Comparison of ENCODE assay signal across 1 cellular context in the genomic region with DNA sequence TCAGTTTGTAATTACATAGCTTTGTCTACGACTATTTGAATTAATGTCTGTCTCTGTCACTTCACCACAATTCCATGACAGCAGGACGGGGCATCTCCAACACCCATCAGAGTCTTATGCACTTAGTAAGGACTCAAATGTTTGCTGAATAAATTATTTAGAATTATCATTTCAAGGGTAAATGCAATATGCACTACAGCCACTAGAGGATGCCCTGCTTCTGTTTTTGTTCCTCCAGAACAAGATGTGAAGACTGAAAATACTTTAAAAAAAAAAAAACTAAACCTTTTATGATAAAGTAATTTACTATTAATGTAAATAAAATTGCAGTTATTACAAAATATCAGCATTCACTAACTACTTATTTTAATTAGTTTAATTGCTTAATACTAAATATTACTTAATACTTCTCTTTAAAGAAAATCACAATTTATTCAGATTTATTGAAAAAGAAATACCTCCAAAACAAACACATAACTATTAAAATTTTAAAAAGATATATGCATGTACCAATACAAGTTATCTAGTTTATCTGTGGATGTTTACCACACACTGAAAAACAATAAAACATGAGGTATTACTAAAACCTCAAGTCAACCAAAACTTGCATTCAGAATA.
TF ChIP-seq lines count a peak whose summit lies in the region.

No MANE protein-coding gene starts in this region.

TF ChIP-seq in WTC11, 78 proteins besides CTCF, POLR2A, EP300 and RAD21 (continued from another document):
- TF ChIP-seq TEAD4 (CRISPR knock-in tag; IDR thresholded peaks at IDR 0.05) (no peak), IRF2 (CRISPR knock-in tag; IDR thresholded peaks at IDR 0.05; ENCODE audit: borderline replicate concordance, low read depth) (no peak), NFE2L1 (CRISPR knock-in tag; IDR thresholded peaks at IDR 0.05) (no peak), HMGA2 (CRISPR knock-in tag; IDR thresholded peaks at IDR 0.05) (no peak), CREB1 (CRISPR knock-in tag; IDR thresholded peaks at IDR 0.05) (no peak), EMX1 (CRISPR knock-in tag; IDR thresholded peaks at IDR 0.05) (no peak)
- TF ChIP-seq, protein P1, sequence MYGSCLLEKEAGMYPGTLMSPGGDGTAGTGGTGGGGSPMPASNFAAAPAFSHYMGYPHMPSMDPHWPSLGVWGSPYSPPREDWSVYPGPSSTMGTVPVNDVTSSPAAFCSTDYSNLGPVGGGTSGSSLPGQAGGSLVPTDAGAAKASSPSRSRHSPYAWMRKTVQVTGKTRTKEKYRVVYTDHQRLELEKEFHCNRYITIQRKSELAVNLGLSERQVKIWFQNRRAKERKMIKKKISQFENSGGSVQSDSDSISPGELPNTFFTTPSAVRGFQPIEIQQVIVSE (CRISPR knock-in tag; IDR thresholded peaks at IDR 0.05; ENCODE audit: borderline replicate concordance): no peak
- TF ChIP-seq, protein P2, sequence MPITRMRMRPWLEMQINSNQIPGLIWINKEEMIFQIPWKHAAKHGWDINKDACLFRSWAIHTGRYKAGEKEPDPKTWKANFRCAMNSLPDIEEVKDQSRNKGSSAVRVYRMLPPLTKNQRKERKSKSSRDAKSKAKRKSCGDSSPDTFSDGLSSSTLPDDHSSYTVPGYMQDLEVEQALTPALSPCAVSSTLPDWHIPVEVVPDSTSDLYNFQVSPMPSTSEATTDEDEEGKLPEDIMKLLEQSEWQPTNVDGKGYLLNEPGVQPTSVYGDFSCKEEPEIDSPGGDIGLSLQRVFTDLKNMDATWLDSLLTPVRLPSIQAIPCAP (CRISPR knock-in tag; IDR thresholded peaks at IDR 0.05): no peak
- TF ChIP-seq, protein P3, sequence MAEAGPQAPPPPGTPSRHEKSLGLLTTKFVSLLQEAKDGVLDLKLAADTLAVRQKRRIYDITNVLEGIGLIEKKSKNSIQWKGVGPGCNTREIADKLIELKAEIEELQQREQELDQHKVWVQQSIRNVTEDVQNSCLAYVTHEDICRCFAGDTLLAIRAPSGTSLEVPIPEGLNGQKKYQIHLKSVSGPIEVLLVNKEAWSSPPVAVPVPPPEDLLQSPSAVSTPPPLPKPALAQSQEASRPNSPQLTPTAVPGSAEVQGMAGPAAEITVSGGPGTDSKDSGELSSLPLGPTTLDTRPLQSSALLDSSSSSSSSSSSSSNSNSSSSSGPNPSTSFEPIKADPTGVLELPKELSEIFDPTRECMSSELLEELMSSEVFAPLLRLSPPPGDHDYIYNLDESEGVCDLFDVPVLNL (CRISPR knock-in tag; IDR thresholded peaks at IDR 0.05; ENCODE audit: borderline replicate concordance, low read depth): no peak
